ENCODE assay signal across 8 cellular contexts in genomic region chr17:28041068-28041843, GRCh38. TPM values are rescaled to one million over a fixed set of nuclear protein-coding genes. Genes with fewer than 3 reads are reported as not detected.
DNase-seq lines count a peak whose midpoint lies in the region; ATAC-seq and TF ChIP-seq lines count a peak whose summit lies in the region.

No MANE protein-coding gene starts in this region.

- peak overlapping the region; percentile 76 for H3K27ac Mint-ChIP-seq in activated T-helper 2 cell treated with anti-CD3 and anti-CD28 coated beads, Interferon-gamma antibody, Interleukin-2, Interleukin-4, amounts not matched to agents 10 μg/mL and 5 μg/mL and 100 μg/mL, durations not matched to agents 14 hours and 24 hours and 36 hours
- H3K27ac Mint-ChIP-seq in naive thymus-derived CD8-positive, alpha-beta T cell, result peak overlapping the region; percentile 67 to 93 (median 88)
- peak overlapping the region; percentile 91 for H3K27ac Mint-ChIP-seq in stimulated activated naive B cell treated with anti-CD40 and anti-IgM and Interleukin-4, amounts not matched to agents 10 μg/mL and 1 μg/mL and 100 μg/mL, for 72 hours

- peak; percentile 94 to 95 for ATAC-seq in naive thymus-derived CD8-positive, alpha-beta T cell
- ATAC-seq in stimulated activated naive B cell treated with anti-CD40 and anti-IgM and Interleukin-4, amounts not matched to agents 10 μg/mL and 1 μg/mL and 100 μg/mL, for 72 hours (replicated peaks), result peak; percentile 93

- DNase-seq in EL (peak; percentile 100), H4 (ENCODE audit: low spot score) (peak; percentile 99), LNCaP clone FGC (ENCODE audit: low read depth) (peak; percentile 99), RPMI8226 (peak; percentile 99), fibroblast of mammary gland (ENCODE audit: low read depth) (peak; percentile 100)
- peak; percentile 100 for DNase-seq in activated T-helper 2 cell treated with anti-CD3 and anti-CD28 coated beads, Interferon-gamma antibody, Interleukin-2, Interleukin-4, amounts not matched to agents 10 μg/mL and 5 μg/mL and 100 μg/mL, durations not matched to agents 14 hours and 24 hours and 36 hours (ENCODE audit: low spot score)
- DNase-seq in naive thymus-derived CD8-positive, alpha-beta T cell, result peak; percentile 97 to 100 (median 99)
- DNase-seq in stimulated activated naive B cell treated with anti-CD40 and anti-IgM and Interleukin-4, amounts not matched to agents 10 μg/mL and 1 μg/mL and 100 μg/mL, for 72 hours, result peak; percentile 100

- H3K27me3 Mint-ChIP-seq in activated T-helper 2 cell treated with anti-CD3 and anti-CD28 coated beads, Interferon-gamma antibody, Interleukin-2, Interleukin-4, amounts not matched to agents 10 μg/mL and 5 μg/mL and 100 μg/mL, durations not matched to agents 14 hours and 24 hours and 36 hours (ENCODE audit: low read depth), result peaks cover 9% of the 10 kb centered on the region
- no peaks in the 10 kb centered on the region for H3K27me3 Mint-ChIP-seq in naive thymus-derived CD8-positive, alpha-beta T cell
- H3K27me3 Mint-ChIP-seq in stimulated activated naive B cell treated with anti-CD40 and anti-IgM and Interleukin-4, amounts not matched to agents 10 μg/mL and 1 μg/mL and 100 μg/mL, for 72 hours, result peaks cover 0 to 4% of the 10 kb centered on the region in 2 donors

- H3K4me3 ChIP-seq in LNCaP clone FGC (ENCODE audit: low read depth, low read length), result peak overlapping the region; percentile 84
- peak overlapping the region; percentile 81 for H3K4me3 ChIP-seq in fibroblast of mammary gland (ENCODE audit: control insufficient read depth, low read depth, low read length)

- intact Hi-C loops in activated T-helper 2 cell treated with anti-CD3 and anti-CD28 coated beads, Interferon-gamma antibody, Interleukin-2, Interleukin-4, amounts not matched to agents 10 μg/mL and 5 μg/mL and 100 μg/mL, durations not matched to agents 14 hours and 24 hours and 36 hours (cut with micrococcal nuclease), result loop anchor here (2.0 to 10.0 kb wide), 7 partner anchors 18 to 576 kb away; partner anchors contain the start of genes IFT20, LYRM9 and TNFAIP1

- H3K9me3 Mint-ChIP-seq in activated T-helper 2 cell treated with anti-CD3 and anti-CD28 coated beads, Interferon-gamma antibody, Interleukin-2, Interleukin-4, amounts not matched to agents 10 μg/mL and 5 μg/mL and 100 μg/mL, durations not matched to agents 14 hours and 24 hours and 36 hours, result no peaks in the 10 kb centered on the region
- no peaks in the 10 kb centered on the region for H3K9me3 Mint-ChIP-seq in naive thymus-derived CD8-positive, alpha-beta T cell
- peaks cover 4 to 6% of the 10 kb centered on the region in 2 donors for H3K9me3 Mint-ChIP-seq in stimulated activated naive B cell treated with anti-CD40 and anti-IgM and Interleukin-4, amounts not matched to agents 10 μg/mL and 1 μg/mL and 100 μg/mL, for 72 hours

- H3K4me1 Mint-ChIP-seq in activated T-helper 2 cell treated with anti-CD3 and anti-CD28 coated beads, Interferon-gamma antibody, Interleukin-2, Interleukin-4, amounts not matched to agents 10 μg/mL and 5 μg/mL and 100 μg/mL, durations not matched to agents 14 hours and 24 hours and 36 hours (ENCODE audit: low read depth), result peaks cover 48% of the 10 kb centered on the region
- H3K4me1 Mint-ChIP-seq in naive thymus-derived CD8-positive, alpha-beta T cell, result peaks cover 29 to 65% (median 53%) of the 10 kb centered on the region in 4 donors
- peaks cover 28 to 50% of the 10 kb centered on the region in 2 donors for H3K4me1 Mint-ChIP-seq in stimulated activated naive B cell treated with anti-CD40 and anti-IgM and Interleukin-4, amounts not matched to agents 10 μg/mL and 1 μg/mL and 100 μg/mL, for 72 hours

- peak overlapping the region; percentile 80 for H3K4me3 Mint-ChIP-seq in activated T-helper 2 cell treated with anti-CD3 and anti-CD28 coated beads, Interferon-gamma antibody, Interleukin-2, Interleukin-4, amounts not matched to agents 10 μg/mL and 5 μg/mL and 100 μg/mL, durations not matched to agents 14 hours and 24 hours and 36 hours (ENCODE audit: low read depth)
- peak overlapping the region; percentile 81 to 94 (median 88) for H3K4me3 Mint-ChIP-seq in naive thymus-derived CD8-positive, alpha-beta T cell
- H3K4me3 Mint-ChIP-seq in stimulated activated naive B cell treated with anti-CD40 and anti-IgM and Interleukin-4, amounts not matched to agents 10 μg/mL and 1 μg/mL and 100 μg/mL, for 72 hours, result peak overlapping the region; percentile 90 to 96

- peaks cover 27% of the 10 kb centered on the region for H3K36me3 Mint-ChIP-seq in activated T-helper 2 cell treated with anti-CD3 and anti-CD28 coated beads, Interferon-gamma antibody, Interleukin-2, Interleukin-4, amounts not matched to agents 10 μg/mL and 5 μg/mL and 100 μg/mL, durations not matched to agents 14 hours and 24 hours and 36 hours (ENCODE audit: low read depth)
- H3K36me3 Mint-ChIP-seq in naive thymus-derived CD8-positive, alpha-beta T cell, result peaks cover 0 to 2% (median 0%) of the 10 kb centered on the region in 3 donors
- peaks cover 15 to 32% of the 10 kb centered on the region in 2 donors for H3K36me3 Mint-ChIP-seq in stimulated activated naive B cell treated with anti-CD40 and anti-IgM and Interleukin-4, amounts not matched to agents 10 μg/mL and 1 μg/mL and 100 μg/mL, for 72 hours

- TF ChIP-seq CTCF in LNCaP clone FGC (IDR thresholded peaks at IDR 0.05; ENCODE audit: control insufficient read depth, extremely low read depth, insufficient read depth), result no peak
- TF ChIP-seq CTCF in fibroblast of mammary gland (conservative IDR thresholded peaks at IDR 0.05; ENCODE audit: control insufficient read depth, insufficient read depth, low read depth, low read length), result no peak

- POLR2A ChIA-PET in naive thymus-derived CD8-positive, alpha-beta T cell (lab: Charles Lee), result interaction anchor here (0.6 to 1.6 kb wide), 12 partner anchors 9 to 316 kb away, joined by 3 to 6 read pairs (median 3); partner anchors contain the start of genes POLDIP2 and TNFAIP1

RNA-seq across cellular contexts. Expression of gene NLK, which starts 1.2 kb away (rescaled TPM):
- 14.5 and 20.2 TPM in 2 replicates for total RNA-seq in H4 (2014; rRNA removed; shearing (Covaris generic))
- total RNA-seq in activated T-helper 2 cell treated with anti-CD3 and anti-CD28 coated beads, Interferon-gamma antibody, Interleukin-2, Interleukin-4, amounts not matched to agents 10 μg/mL and 5 μg/mL and 100 μg/mL, durations not matched to agents 14 hours and 24 hours and 36 hours, result 10.7 and 11.3 TPM in 2 replicates
- total RNA-seq in naive thymus-derived CD8-positive, alpha-beta T cell, result 10 to 100 TPM; 14.6 to 15.4 TPM
- polyA plus RNA-seq in naive thymus-derived CD8-positive, alpha-beta T cell, result 1 to 10 TPM; 1.5 to 2.1 (median 2.1) TPM

Comparison
In these comparisons a context has a peak if more than half of its experiments do, and no peak if none do; other contexts are left out.
1. Peak in every context shown above with its lines: DNase-seq, ATAC-seq and H3K4me3 ChIP-seq.